Comparison of ENCODE assay signal across 13 cellular contexts in genomic region chr1:11845641-11846335, GRCh38. TPM values are rescaled to one million over a fixed set of nuclear protein-coding genes. Genes with fewer than 3 reads are reported as not detected.
DNase-seq lines count a peak whose midpoint lies in the region; ATAC-seq, FAIRE-seq and TF ChIP-seq lines count a peak whose summit lies in the region.
"Had no signal": no experiment of that assay in that cellular context is flagged by ENCODE, and none has a peak within 500 bp of the region (broad histone marks: within the 10 kb centered on the region; RNA-seq: fewer than 3 reads in every experiment).

No MANE protein-coding gene starts in this region.

- intact Hi-C loops in Right ventricle myocardium superior (cut with DNase I) (no loop called here), GM12878 (cut with micrococcal nuclease; ENCODE audit: unreplicated experiment) (no loop called here)

- WGBS in GM12878 (ENCODE audit: insufficient coverage, insufficient replicate concordance, low lambda C conversion rate, missing lambda C conversion rate) = 91% methylated on average over 5 of the region's 5 CpGs

- ATAC-seq in Right ventricle myocardium superior (ENCODE audit: poor library complexity) = no peak
- ATAC-seq in GM12878 = no peak
- ATAC-seq: left lobe of liver had no signal

- FAIRE-seq in GM12878 (lab: Jason Lieb, UNC) = no peak

- peaks cover 3% of the 10 kb centered on the region; the same call in 1 of the 2 replicates for H4K20me1 ChIP-seq in GM12878 (ENCODE audit: control insufficient read depth, insufficient read depth)

- no peak for TF ChIP-seq CTCF in right atrium auricular region (IDR thresholded peaks at IDR 0.05)
- no peak for TF ChIP-seq CTCF in GM12878 (IDR thresholded peaks at IDR 0.05 in 2 of 3, conservative IDR thresholded peaks at IDR 0.05 in 1 of 3; ENCODE audit: control insufficient read depth in 2 of 3, extremely low read depth in 1 of 3, insufficient read depth in 1 of 3, low read depth in 3 of 3, low read length in 3 of 3)

- no peaks in the 10 kb centered on the region for H3K79me2 ChIP-seq in GM12878 (ENCODE audit: control insufficient read depth, insufficient read depth, low read length)

- H3K27me3 ChIP-seq in right atrium auricular region (no peaks in the 10 kb centered on the region), GM12878 (replicated peaks in 1 of 2; ENCODE audit: control insufficient read depth in 2 of 2, insufficient read depth in 2 of 2, low read length in 1 of 2) (no peaks in the 10 kb centered on the region)
- no peaks in the 10 kb centered on the region for H3K27me3 ChIP-seq in effector memory CD4-positive, alpha-beta T cell (replicated peaks; ENCODE audit: control insufficient read depth, insufficient read depth, low read length, poor library complexity, severe bottlenecking)

- DNase-seq in right atrium auricular region (ENCODE audit: low spot score) (no peak), Right ventricle myocardium superior (no peak), GM12878 (ENCODE audit: low read depth, low spot score) (no peak), renal cortical epithelial cell (ENCODE audit: low read depth) (peak; percentile 25)
- DNase-seq in activated T-cell treated with anti-CD3 and anti-CD28 coated beads, Interleukin-2, amount 50 U/mL, for 24 hours = no peak
- no peak for DNase-seq in effector memory CD4-positive, alpha-beta T cell
- DNase-seq: effector CD4-positive, alpha-beta T cell; NCI-H1092 had no signal

- no peak overlapping the region for H3K4me2 ChIP-seq in GM12878 (ENCODE audit: control insufficient read depth, insufficient read depth)

- in situ Hi-C loops in GM12878 (cut with MboI) = loop anchor here (10.0 kb wide), 1 partner anchor 119 kb away; no protein-coding TSS in a partner anchor

- no peak for TF ChIP-seq RAD21 in GM12878 (IDR thresholded peaks at IDR 0.05; ENCODE audit: insufficient read depth, low read depth, low read length)

- RAD21 ChIA-PET in GM12878 (lab: Charles Lee; ENCODE audit: unreplicated experiment) = interaction anchor here (0.7 kb wide), 1 partner anchor 136 kb away, joined by 3 read pairs; no protein-coding TSS in a partner anchor

- POLR2A ChIA-PET in GM12878 (lab: Charles Lee) = interaction anchor here (1.3 kb wide), 1 partner anchor 39 kb away, joined by 3 read pairs; no protein-coding TSS in a partner anchor

- peaks cover 56% of the 10 kb centered on the region for H3K36me3 Mint-ChIP-seq in activated T-cell treated with anti-CD3 and anti-CD28 coated beads, Interleukin-2, amount 50 U/mL, for 24 hours (ENCODE audit: low read depth)

- no peak overlapping the region for H3K4me3 Mint-ChIP-seq in activated T-cell treated with anti-CD3 and anti-CD28 coated beads, Interleukin-2, amount 50 U/mL, for 24 hours
- H3K4me3 Mint-ChIP-seq: stimulated activated naive CD8-positive, alpha-beta T cell treated with anti-CD3 and anti-CD28 coated beads, Interleukin-15, Interleukin-2, amounts not matched to agents 100 ng/mL and 50 ng/mL, for 24 hours had no signal

- SMC1A ChIA-PET in GM12878 (lab: Charles Lee; ENCODE audit: uncharacterized antibody, unreplicated experiment) = no interaction called here

- H3K4me3 ChIP-seq in right atrium auricular region (peak overlapping the region; percentile 57 to 67), GM12878 (no peak overlapping the region)
- H3K4me3 ChIP-seq in effector memory CD4-positive, alpha-beta T cell (ENCODE audit: insufficient read depth, low read depth, low read length, poor library complexity, severe bottlenecking) = no peak overlapping the region
- H3K4me3 ChIP-seq: skin epidermis had no signal

- no peak overlapping the region for H3K9ac ChIP-seq in GM12878 (ENCODE audit: control insufficient read depth, insufficient read depth, low read length)

- H3K36me3 ChIP-seq in right atrium auricular region = peaks cover 39% of the 10 kb centered on the region
- H3K36me3 ChIP-seq in GM12878 (ENCODE audit: control insufficient read depth in 2 of 2, insufficient read depth in 2 of 2, low read length in 1 of 2) = peaks cover 5 to 24% of the 10 kb centered on the region in 2 experiments; a peak in 3 of 4 replicates
- H3K36me3 ChIP-seq in effector memory CD4-positive, alpha-beta T cell (ENCODE audit: control insufficient read depth, insufficient read depth, low read length) = peaks cover 9% of the 10 kb centered on the region

- peaks cover 0 to 37% of the 10 kb centered on the region in 2 donors for H3K4me1 ChIP-seq in right atrium auricular region
- H3K4me1 ChIP-seq in GM12878 (ENCODE audit: control insufficient read depth, insufficient read depth, low read length) = peaks cover 17% of the 10 kb centered on the region
- no peaks in the 10 kb centered on the region for H3K4me1 ChIP-seq in effector memory CD4-positive, alpha-beta T cell (ENCODE audit: control insufficient read depth, insufficient read depth, low read length, poor library complexity, severe bottlenecking)

- BruUV-seq in GM12878 (replicated peaks; lab: Mats Ljungman, UMichigan) = no TSS peak

- H3K27ac Mint-ChIP-seq in activated T-cell treated with anti-CD3 and anti-CD28 coated beads, Interleukin-2, amount 50 U/mL, for 24 hours = no peak overlapping the region
- H3K27ac Mint-ChIP-seq: stimulated activated naive CD8-positive, alpha-beta T cell treated with anti-CD3 and anti-CD28 coated beads, Interleukin-15, Interleukin-2, amounts not matched to agents 100 ng/mL and 50 ng/mL, for 24 hours had no signal

- TF ChIP-seq EP300 in GM12878 (IDR thresholded peaks at IDR 0.05; ENCODE audit: borderline replicate concordance in 1 of 2, control insufficient read depth in 1 of 2, low read depth in 2 of 2, low read length in 2 of 2) = no peak

- peaks cover 4% of the 10 kb centered on the region for H3K27me3 Mint-ChIP-seq in activated T-cell treated with anti-CD3 and anti-CD28 coated beads, Interleukin-2, amount 50 U/mL, for 24 hours
- H3K27me3 Mint-ChIP-seq: stimulated activated naive CD8-positive, alpha-beta T cell treated with anti-CD3 and anti-CD28 coated beads, Interleukin-15, Interleukin-2, amounts not matched to agents 100 ng/mL and 50 ng/mL, for 24 hours had no signal

- CTCF ChIA-PET in GM12878 (lab: Yijun Ruan, JAX) = interaction anchor here (0.7 to 1.7 kb wide), 5 partner anchors 18 to 934 kb away, joined by 3 read pairs; no protein-coding TSS in a partner anchor

- no peaks in the 10 kb centered on the region for H3K9me3 Mint-ChIP-seq in activated T-cell treated with anti-CD3 and anti-CD28 coated beads, Interleukin-2, amount 50 U/mL, for 24 hours
- H3K9me3 Mint-ChIP-seq: stimulated activated naive CD8-positive, alpha-beta T cell treated with anti-CD3 and anti-CD28 coated beads, Interleukin-15, Interleukin-2, amounts not matched to agents 100 ng/mL and 50 ng/mL, for 24 hours had no signal

- no peaks in the 10 kb centered on the region for H3K9me3 ChIP-seq in right atrium auricular region
- no peaks in the 10 kb centered on the region for H3K9me3 ChIP-seq in GM12878 (replicated peaks; ENCODE audit: control insufficient read depth, insufficient read depth, low read length)
- no peaks in the 10 kb centered on the region for H3K9me3 ChIP-seq in effector memory CD4-positive, alpha-beta T cell (ENCODE audit: control insufficient read depth, low read length)

- no peaks in the 10 kb centered on the region for H3K4me1 Mint-ChIP-seq in activated T-cell treated with anti-CD3 and anti-CD28 coated beads, Interleukin-2, amount 50 U/mL, for 24 hours (ENCODE audit: low read depth)

- no peak overlapping the region for H2AFZ ChIP-seq in GM12878 (ENCODE audit: control insufficient read depth, low read depth, low read length)

- TF ChIP-seq POLR2A in GM12878 (IDR thresholded peaks at IDR 0.05; ENCODE audit: low read depth, low read length) = no peak

- peak overlapping the region; percentile 86 to 92 for H3K27ac ChIP-seq in right atrium auricular region
- no peak overlapping the region for H3K27ac ChIP-seq in GM12878 (ENCODE audit: control insufficient read depth, insufficient read depth)
- H3K27ac ChIP-seq in effector memory CD4-positive, alpha-beta T cell (ENCODE audit: insufficient read depth, low read length, poor library complexity, severe bottlenecking) = no peak overlapping the region
- H3K27ac ChIP-seq: skin epidermis had no signal

RNA-seq across cellular contexts. Expression of gene NPPA, which starts 1.8 kb away (rescaled TPM):
- total RNA-seq in right atrium auricular region (over 10,000 TPM; 98,870 to 132,613 TPM), Right ventricle myocardium superior (25.3 TPM), GM12878 (2014; rRNA removed) (not detected in 2 replicates), GM12878 (2014; rRNA removed; fragmentation: Illumina TruSeq; extraction: Trizol) (not detected in 2 replicates), GM12878 (2021) (not detected in 2 replicates), renal cortical epithelial cell (not detected in 2 replicates)
- total RNA-seq in GM12878 (2013; cell fraction: nucleolus; rRNA removed) = not detected in 2 replicates
- polyA plus RNA-seq in GM12878 (2011; ENCODE audit: low read depth) = not detected
- polyA plus RNA-seq in GM12878 (2011; rRNA removed) (not detected in 2 replicates), GM12878 (2014; fragmentation: Illumina TruSeq; extraction: Trizol) (not detected in 2 replicates), GM12878 (2014; fragmentation: Nextera tagmentation; extraction: Ambion mirVana) (not detected), GM12878 (2014; rRNA removed) (not detected in 2 replicates), GM12878 (2016; fragmentation: Nextera tagmentation; extraction: Ambion mirVana) (under 1 TPM; 0.31 to 0.39 TPM)
- polyA plus RNA-seq in GM12878 (2011; cell fraction: cytosol; rRNA removed) = not detected in 2 replicates
- not detected in 2 replicates for polyA plus RNA-seq in GM12878 (2011; cell fraction: nucleus; rRNA removed)
- 0.29 and 0.50 TPM in 2 replicates for polyA plus RNA-seq in GM12878 (2012)
- polyA minus RNA-seq in GM12878 (2011; rRNA and poly(A)+ RNA removed) = not detected in 2 replicates
- polyA minus RNA-seq in GM12878 (2011; cell fraction: cytosol; rRNA and poly(A)+ RNA removed) = not detected in 2 replicates
- not detected in 2 replicates for polyA minus RNA-seq in GM12878 (2011; cell fraction: nucleus; rRNA and poly(A)+ RNA removed)
- total RNA-seq: left lobe of liver, SK-MEL-5 had no signal
- polyA plus RNA-seq: BJ had no signal

RNA-seq across cellular contexts. Expression of gene NPPB, which starts 13.0 kb away (rescaled TPM):
- total RNA-seq in right atrium auricular region (over 10,000 TPM in 1 of 2 donors, 1,000 to 10,000 TPM in 1; 1,081 to 10,488 TPM), Right ventricle myocardium superior (5.1 TPM), GM12878 (2014; rRNA removed) (not detected in 2 replicates), GM12878 (2014; rRNA removed; fragmentation: Illumina TruSeq; extraction: Trizol) (not detected in 2 replicates), GM12878 (2021) (not detected in 2 replicates), renal cortical epithelial cell (1.2 TPM in 1 of 2 replicates, not detected in the other)
- total RNA-seq in GM12878 (2013; cell fraction: nucleolus; rRNA removed) = not detected in 2 replicates
- not detected for polyA plus RNA-seq in GM12878 (2011; ENCODE audit: low read depth)
- polyA plus RNA-seq in GM12878 (2011; rRNA removed) (not detected in 2 replicates), GM12878 (2014; fragmentation: Illumina TruSeq; extraction: Trizol) (not detected in 2 replicates), GM12878 (2014; fragmentation: Nextera tagmentation; extraction: Ambion mirVana) (not detected), GM12878 (2014; rRNA removed) (not detected in 2 replicates), GM12878 (2016; fragmentation: Nextera tagmentation; extraction: Ambion mirVana) (not detected)
- polyA plus RNA-seq in GM12878 (2011; cell fraction: cytosol; rRNA removed) = not detected in 2 replicates
- polyA plus RNA-seq in GM12878 (2011; cell fraction: nucleus; rRNA removed) = not detected in 2 replicates
- polyA plus RNA-seq in GM12878 (2012) = 0.18 TPM in 1 of 2 replicates, not detected in the other
- polyA minus RNA-seq in GM12878 (2011; rRNA and poly(A)+ RNA removed) = not detected in 2 replicates
- polyA minus RNA-seq in GM12878 (2011; cell fraction: cytosol; rRNA and poly(A)+ RNA removed) = not detected in 2 replicates
- polyA minus RNA-seq in GM12878 (2011; cell fraction: nucleus; rRNA and poly(A)+ RNA removed) = not detected in 2 replicates
- total RNA-seq: left lobe of liver, SK-MEL-5 had no signal

RNA-seq across cellular contexts. Expression of gene CLCN6, which starts 39.8 kb away (rescaled TPM):
- total RNA-seq in right atrium auricular region (10 to 100 TPM; 14.8 to 15.2 TPM), Right ventricle myocardium superior (15.2 TPM), GM12878 (2014; rRNA removed) (9.3 and 9.9 TPM in 2 replicates), GM12878 (2014; rRNA removed; fragmentation: Illumina TruSeq; extraction: Trizol) (8.0 and 9.0 TPM in 2 replicates), GM12878 (2021) (18.3 and 20.8 TPM in 2 replicates), renal cortical epithelial cell (2.4 and 6.9 TPM in 2 replicates)
- 71.1 and 80.4 TPM in 2 replicates for total RNA-seq in GM12878 (2013; cell fraction: nucleolus; rRNA removed)
- 6.5 TPM for polyA plus RNA-seq in GM12878 (2011; ENCODE audit: low read depth)
- polyA plus RNA-seq in GM12878 (2011; rRNA removed) (10.0 and 12.0 TPM in 2 replicates), GM12878 (2014; fragmentation: Illumina TruSeq; extraction: Trizol) (16.5 TPM in 2 replicates), GM12878 (2014; fragmentation: Nextera tagmentation; extraction: Ambion mirVana) (1 to 10 TPM; 2.2 to 2.4 TPM), GM12878 (2014; rRNA removed) (19.7 and 20.9 TPM in 2 replicates), GM12878 (2016; fragmentation: Nextera tagmentation; extraction: Ambion mirVana) (10 to 100 TPM in 1 of 2 experiments, 1 to 10 TPM in 1; 9.5 to 10.5 TPM)
- polyA plus RNA-seq in GM12878 (2011; cell fraction: cytosol; rRNA removed) = 12.9 and 14.9 TPM in 2 replicates
- polyA plus RNA-seq in GM12878 (2011; cell fraction: nucleus; rRNA removed) = 65.7 and 71.3 TPM in 2 replicates
- polyA plus RNA-seq in GM12878 (2012) = 11.9 and 13.7 TPM in 2 replicates
- polyA minus RNA-seq in GM12878 (2011; rRNA and poly(A)+ RNA removed) = 12.1 and 16.8 TPM in 2 replicates
- 3.3 and 4.0 TPM in 2 replicates for polyA minus RNA-seq in GM12878 (2011; cell fraction: cytosol; rRNA and poly(A)+ RNA removed)
- 17.4 and 25.6 TPM in 2 replicates for polyA minus RNA-seq in GM12878 (2011; cell fraction: nucleus; rRNA and poly(A)+ RNA removed)

RNA-seq across cellular contexts. Expression of gene MTHFR, which starts 40.0 kb away (rescaled TPM):
- total RNA-seq in right atrium auricular region (10 to 100 TPM; 38.5 to 53.9 TPM), Right ventricle myocardium superior (34.6 TPM), GM12878 (2014; rRNA removed) (16.1 and 16.8 TPM in 2 replicates), GM12878 (2014; rRNA removed; fragmentation: Illumina TruSeq; extraction: Trizol) (9.7 and 10.0 TPM in 2 replicates), GM12878 (2021) (15.8 and 16.6 TPM in 2 replicates), renal cortical epithelial cell (11.3 and 19.8 TPM in 2 replicates)
- total RNA-seq in GM12878 (2013; cell fraction: nucleolus; rRNA removed) = 64.5 and 71.1 TPM in 2 replicates
- polyA plus RNA-seq in GM12878 (2011; ENCODE audit: low read depth) = 5.1 TPM
- polyA plus RNA-seq in GM12878 (2011; rRNA removed) (8.0 and 13.1 TPM in 2 replicates), GM12878 (2014; fragmentation: Illumina TruSeq; extraction: Trizol) (5.0 and 9.0 TPM in 2 replicates), GM12878 (2014; fragmentation: Nextera tagmentation; extraction: Ambion mirVana) (1 to 10 TPM; 1.0 to 1.2 TPM), GM12878 (2014; rRNA removed) (14.1 and 15.1 TPM in 2 replicates), GM12878 (2016; fragmentation: Nextera tagmentation; extraction: Ambion mirVana) (1 to 10 TPM; 8.1 to 9.2 TPM)
- 11.3 and 14.2 TPM in 2 replicates for polyA plus RNA-seq in GM12878 (2011; cell fraction: cytosol; rRNA removed)
- polyA plus RNA-seq in GM12878 (2011; cell fraction: nucleus; rRNA removed) = 20.6 and 23.7 TPM in 2 replicates
- 10.9 and 11.0 TPM in 2 replicates for polyA plus RNA-seq in GM12878 (2012)
- 27.2 and 43.1 TPM in 2 replicates for polyA minus RNA-seq in GM12878 (2011; rRNA and poly(A)+ RNA removed)
- polyA minus RNA-seq in GM12878 (2011; cell fraction: cytosol; rRNA and poly(A)+ RNA removed) = 8.1 and 11.8 TPM in 2 replicates
- polyA minus RNA-seq in GM12878 (2011; cell fraction: nucleus; rRNA and poly(A)+ RNA removed) = 27.8 and 45.6 TPM in 2 replicates

Comparison
In these comparisons a context has a peak if more than half of its experiments do, and no peak if none do; other contexts are left out.
1. RNA of gene NPPA, which starts 1.8 kb away (total RNA-seq): 98,870 to 132,613 TPM in right atrium auricular region; 25.3 TPM in Right ventricle myocardium superior (single experiment), not detected in GM12878 and not detected in renal cortical epithelial cell; every median in the first group is over 1,000 times any median in the second.
2. RNA of gene NPPB, which starts 13.0 kb away (total RNA-seq): 1,081 to 10,488 TPM in right atrium auricular region; 5.1 TPM in Right ventricle myocardium superior (single experiment), not detected in GM12878 and 1.2 TPM in renal cortical epithelial cell; every median in the first group is over 100 times any median in the second.
3. H3K27ac ChIP-seq: peak in right atrium auricular region (2 of 2); none in GM12878 (single experiment) and effector memory CD4-positive, alpha-beta T cell (single experiment).
4. H3K4me3 ChIP-seq: peak in right atrium auricular region (2 of 2); none in GM12878 (single experiment) and effector memory CD4-positive, alpha-beta T cell (single experiment).